Comparison of ENCODE assay signal across 1 cellular context in the genomic region with DNA sequence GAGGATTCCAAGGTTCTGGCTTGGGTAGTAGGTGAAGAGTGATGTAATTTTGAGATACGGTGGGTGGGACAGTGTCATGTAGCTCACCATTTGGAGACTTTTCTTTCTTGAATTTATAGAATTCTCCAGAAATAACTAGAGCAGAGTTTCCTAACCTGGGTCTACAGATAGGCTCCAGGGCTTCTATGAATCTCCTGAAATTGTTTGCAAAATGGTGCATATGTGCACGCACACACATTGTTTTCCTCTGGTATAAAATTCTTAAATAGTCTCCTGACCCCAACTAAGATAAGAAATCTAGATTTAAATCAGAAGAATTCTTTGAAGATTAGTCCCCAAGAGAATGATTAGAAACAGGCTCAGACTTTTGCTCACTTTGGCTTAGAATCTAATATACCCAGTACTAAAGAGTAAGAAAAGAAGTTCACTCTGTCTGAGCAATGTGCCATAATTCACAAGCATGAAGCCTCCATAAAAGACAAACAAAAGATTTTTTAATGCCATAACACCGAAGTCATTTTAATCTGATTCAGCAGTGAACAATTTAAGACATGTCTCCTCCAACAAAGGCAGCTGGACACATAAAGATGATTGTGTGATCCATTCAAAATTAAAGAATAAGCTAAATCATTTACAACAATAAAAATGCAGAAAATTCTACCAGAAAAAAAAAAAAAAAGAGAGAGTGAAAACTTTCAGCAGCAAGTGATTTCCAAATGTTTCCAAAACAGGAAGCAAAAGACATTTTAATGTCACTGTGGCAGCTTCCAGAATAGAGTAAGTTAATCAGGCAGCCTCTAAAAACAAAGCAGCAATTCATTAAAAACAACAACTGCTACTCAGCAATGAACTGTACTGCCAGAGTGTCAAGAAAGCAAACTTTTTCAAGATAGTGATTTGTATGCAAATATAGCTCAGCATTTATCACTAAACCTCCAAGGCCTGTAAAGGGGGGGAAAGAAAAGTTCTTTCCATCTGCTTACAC.
TF ChIP-seq lines count a peak whose summit lies in the region.

No MANE protein-coding gene starts in this region.

TF ChIP-seq in WTC11, 78 proteins besides CTCF, POLR2A, EP300 and RAD21 (continued from another document):
- TF ChIP-seq, protein P1, sequence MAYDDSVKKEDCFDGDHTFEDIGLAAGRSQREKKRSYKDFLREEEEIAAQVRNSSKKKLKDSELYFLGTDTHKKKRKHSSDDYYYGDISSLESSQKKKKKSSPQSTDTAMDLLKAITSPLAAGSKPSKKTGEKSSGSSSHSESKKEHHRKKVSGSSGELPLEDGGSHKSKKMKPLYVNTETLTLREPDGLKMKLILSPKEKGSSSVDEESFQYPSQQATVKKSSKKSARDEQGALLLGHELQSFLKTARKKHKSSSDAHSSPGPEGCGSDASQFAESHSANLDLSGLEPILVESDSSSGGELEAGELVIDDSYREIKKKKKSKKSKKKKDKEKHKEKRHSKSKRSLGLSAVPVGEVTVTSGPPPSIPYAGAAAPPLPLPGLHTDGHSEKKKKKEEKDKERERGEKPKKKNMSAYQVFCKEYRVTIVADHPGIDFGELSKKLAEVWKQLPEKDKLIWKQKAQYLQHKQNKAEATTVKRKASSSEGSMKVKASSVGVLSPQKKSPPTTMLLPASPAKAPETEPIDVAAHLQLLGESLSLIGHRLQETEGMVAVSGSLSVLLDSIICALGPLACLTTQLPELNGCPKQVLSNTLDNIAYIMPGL (CRISPR knock-in tag; IDR thresholded peaks at IDR 0.05), result no peak
- TF ChIP-seq, protein P2, sequence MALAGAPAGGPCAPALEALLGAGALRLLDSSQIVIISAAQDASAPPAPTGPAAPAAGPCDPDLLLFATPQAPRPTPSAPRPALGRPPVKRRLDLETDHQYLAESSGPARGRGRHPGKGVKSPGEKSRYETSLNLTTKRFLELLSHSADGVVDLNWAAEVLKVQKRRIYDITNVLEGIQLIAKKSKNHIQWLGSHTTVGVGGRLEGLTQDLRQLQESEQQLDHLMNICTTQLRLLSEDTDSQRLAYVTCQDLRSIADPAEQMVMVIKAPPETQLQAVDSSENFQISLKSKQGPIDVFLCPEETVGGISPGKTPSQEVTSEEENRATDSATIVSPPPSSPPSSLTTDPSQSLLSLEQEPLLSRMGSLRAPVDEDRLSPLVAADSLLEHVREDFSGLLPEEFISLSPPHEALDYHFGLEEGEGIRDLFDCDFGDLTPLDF (CRISPR knock-in tag; IDR thresholded peaks at IDR 0.05), result no peak
- TF ChIP-seq, protein P3, sequence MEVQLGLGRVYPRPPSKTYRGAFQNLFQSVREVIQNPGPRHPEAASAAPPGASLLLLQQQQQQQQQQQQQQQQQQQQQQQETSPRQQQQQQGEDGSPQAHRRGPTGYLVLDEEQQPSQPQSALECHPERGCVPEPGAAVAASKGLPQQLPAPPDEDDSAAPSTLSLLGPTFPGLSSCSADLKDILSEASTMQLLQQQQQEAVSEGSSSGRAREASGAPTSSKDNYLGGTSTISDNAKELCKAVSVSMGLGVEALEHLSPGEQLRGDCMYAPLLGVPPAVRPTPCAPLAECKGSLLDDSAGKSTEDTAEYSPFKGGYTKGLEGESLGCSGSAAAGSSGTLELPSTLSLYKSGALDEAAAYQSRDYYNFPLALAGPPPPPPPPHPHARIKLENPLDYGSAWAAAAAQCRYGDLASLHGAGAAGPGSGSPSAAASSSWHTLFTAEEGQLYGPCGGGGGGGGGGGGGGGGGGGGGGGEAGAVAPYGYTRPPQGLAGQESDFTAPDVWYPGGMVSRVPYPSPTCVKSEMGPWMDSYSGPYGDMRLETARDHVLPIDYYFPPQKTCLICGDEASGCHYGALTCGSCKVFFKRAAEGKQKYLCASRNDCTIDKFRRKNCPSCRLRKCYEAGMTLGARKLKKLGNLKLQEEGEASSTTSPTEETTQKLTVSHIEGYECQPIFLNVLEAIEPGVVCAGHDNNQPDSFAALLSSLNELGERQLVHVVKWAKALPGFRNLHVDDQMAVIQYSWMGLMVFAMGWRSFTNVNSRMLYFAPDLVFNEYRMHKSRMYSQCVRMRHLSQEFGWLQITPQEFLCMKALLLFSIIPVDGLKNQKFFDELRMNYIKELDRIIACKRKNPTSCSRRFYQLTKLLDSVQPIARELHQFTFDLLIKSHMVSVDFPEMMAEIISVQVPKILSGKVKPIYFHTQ (CRISPR knock-in tag; IDR thresholded peaks at IDR 0.05), result no peak
